1 cellular context compared by ENCODE assay signal in the genomic region with DNA sequence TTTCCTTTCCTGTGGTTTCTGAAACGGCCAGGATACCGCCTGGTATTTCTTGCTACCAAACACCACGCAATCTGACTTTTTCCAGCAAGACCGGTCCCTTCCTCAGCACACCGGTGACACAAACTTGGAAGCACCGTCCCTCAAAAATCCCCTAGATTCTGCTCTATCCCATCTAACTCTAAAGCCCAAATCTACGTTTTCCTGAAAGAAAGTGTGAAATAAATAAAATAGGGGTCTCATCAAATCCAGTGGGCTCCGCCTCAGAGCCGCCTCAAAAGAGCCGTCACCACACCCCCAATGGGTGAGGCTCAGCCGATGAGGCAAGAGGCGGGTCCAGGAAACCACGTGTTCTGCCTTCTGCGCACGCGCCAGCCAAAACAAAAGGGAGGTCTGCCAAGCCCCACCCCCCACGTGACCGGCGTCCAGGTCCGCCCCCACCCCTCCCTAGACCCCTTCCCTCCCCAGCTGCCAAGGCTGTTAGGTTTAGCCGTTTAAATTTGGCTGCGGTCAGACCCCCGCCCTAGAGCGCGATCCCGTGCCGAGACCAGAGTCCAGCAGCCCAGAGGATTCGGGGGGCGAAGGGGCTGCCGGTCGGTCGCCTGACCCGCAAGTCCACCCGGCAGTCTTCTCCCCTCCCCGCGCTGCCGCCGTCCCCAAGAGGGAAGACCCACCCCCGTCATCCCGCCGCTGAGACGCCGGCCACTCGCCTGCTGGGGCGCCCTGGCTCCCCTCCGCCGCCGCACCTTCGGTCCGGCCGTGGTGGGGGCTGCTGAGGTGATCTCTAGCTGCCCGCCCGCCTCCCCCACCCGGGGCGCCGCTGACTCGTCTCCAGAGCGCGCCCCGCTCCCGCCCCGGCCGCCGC.
TF ChIP-seq lines count a peak whose summit lies in the region.

No MANE protein-coding gene starts in this region.

TF ChIP-seq in HepG2, 621 proteins besides CTCF, POLR2A, EP300 and RAD21 (continued from another document and continues in another):
- TF ChIP-seq, protein P1, sequence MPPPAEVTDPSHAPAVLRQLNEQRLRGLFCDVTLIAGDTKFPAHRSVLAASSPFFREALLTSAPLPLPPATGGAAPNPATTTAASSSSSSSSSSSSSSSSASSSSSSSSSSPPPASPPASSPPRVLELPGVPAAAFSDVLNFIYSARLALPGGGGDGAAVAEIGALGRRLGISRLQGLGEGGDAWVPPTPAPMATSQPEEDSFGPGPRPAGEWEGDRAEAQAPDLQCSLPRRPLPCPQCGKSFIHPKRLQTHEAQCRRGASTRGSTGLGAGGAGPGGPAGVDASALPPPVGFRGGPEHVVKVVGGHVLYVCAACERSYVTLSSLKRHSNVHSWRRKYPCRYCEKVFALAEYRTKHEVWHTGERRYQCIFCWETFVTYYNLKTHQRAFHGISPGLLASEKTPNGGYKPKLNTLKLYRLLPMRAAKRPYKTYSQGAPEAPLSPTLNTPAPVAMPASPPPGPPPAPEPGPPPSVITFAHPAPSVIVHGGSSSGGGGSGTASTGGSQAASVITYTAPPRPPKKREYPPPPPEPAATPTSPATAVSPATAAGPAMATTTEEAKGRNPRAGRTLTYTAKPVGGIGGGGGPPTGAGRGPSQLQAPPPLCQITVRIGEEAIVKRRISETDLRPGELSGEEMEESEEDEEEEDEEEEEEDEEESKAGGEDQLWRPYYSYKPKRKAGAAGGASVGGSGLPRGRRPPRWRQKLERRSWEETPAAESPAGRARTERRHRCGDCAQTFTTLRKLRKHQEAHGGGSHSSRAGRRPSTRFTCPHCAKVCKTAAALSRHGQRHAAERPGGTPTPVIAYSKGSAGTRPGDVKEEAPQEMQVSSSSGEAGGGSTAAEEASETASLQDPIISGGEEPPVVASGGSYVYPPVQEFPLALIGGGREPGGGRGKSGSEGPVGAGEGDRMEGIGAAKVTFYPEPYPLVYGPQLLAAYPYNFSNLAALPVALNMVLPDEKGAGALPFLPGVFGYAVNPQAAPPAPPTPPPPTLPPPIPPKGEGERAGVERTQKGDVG (CRISPR knock-in tag; IDR thresholded peaks at IDR 0.05; ENCODE audit: borderline replicate concordance), result no peak
- TF ChIP-seq ZBTB14 (CRISPR knock-in tag; IDR thresholded peaks at IDR 0.05) (no peak), ZNF841 (CRISPR knock-in tag; IDR thresholded peaks at IDR 0.05; ENCODE audit: borderline replicate concordance) (no peak), HMGXB4 (CRISPR knock-in tag; IDR thresholded peaks at IDR 0.05; ENCODE audit: borderline replicate concordance in 1 of 2, low read depth in 1 of 2) (peak; percentile 47 to 70; a peak in 3 of 4 replicates), ZNF639 (CRISPR knock-in tag; conservative IDR thresholded peaks at IDR 0.05) (no peak; the same call in 1 of the 2 replicates), ZNF746 (CRISPR knock-in tag; IDR thresholded peaks at IDR 0.05) (0 out of 2 replicates have a peak, but pooled peaks have one; percentile 34), ONECUT2 (CRISPR knock-in tag; IDR thresholded peaks at IDR 0.05) (no peak), SRY (CRISPR knock-in tag; IDR thresholded peaks at IDR 0.05) (peak; percentile 39; the same call in 1 of the 2 replicates), ESRRA (CRISPR knock-in tag; IDR thresholded peaks at IDR 0.05; ENCODE audit: low read depth) (0 out of 2 replicates have a peak, but pooled peaks have one; percentile 10), FOSL1 (CRISPR knock-in tag; IDR thresholded peaks at IDR 0.05; ENCODE audit: borderline replicate concordance) (no peak), THAP11 (CRISPR knock-in tag; IDR thresholded peaks at IDR 0.05) (peak; percentile 55; the same call in 1 of the 2 replicates), ZMYM3 (CRISPR knock-in tag; IDR thresholded peaks at IDR 0.05) (no peak), SMC3 (IDR thresholded peaks at IDR 0.05; ENCODE audit: low read length) (peak; percentile 19; the same call in 1 of the 2 replicates), ZBTB33 (CRISPR knock-in tag; IDR thresholded peaks at IDR 0.05) (no peak), RBM39 (IDR thresholded peaks at IDR 0.05; ENCODE audit: low read depth, low read length, poor library complexity, severe bottlenecking) (no peak), ELF3 (CRISPR knock-in tag; IDR thresholded peaks at IDR 0.05) (no peak; the same call in 1 of the 2 replicates), ZNF207 (IDR thresholded peaks at IDR 0.05; ENCODE audit: borderline replicate concordance) (no peak), PTBP1 (IDR thresholded peaks at IDR 0.05; ENCODE audit: low read depth, low read length, poor library complexity, severe bottlenecking) (no peak), ZNF660 (CRISPR knock-in tag; IDR thresholded peaks at IDR 0.05; ENCODE audit: borderline replicate concordance, low read depth) (no peak), HNRNPLL (IDR thresholded peaks at IDR 0.05; ENCODE audit: low read depth, low read length, poor library complexity, severe bottlenecking) (peak; percentile 20), ZZZ3 (CRISPR knock-in tag; IDR thresholded peaks at IDR 0.05; ENCODE audit: borderline replicate concordance) (no peak), ZBTB43 (CRISPR knock-in tag; conservative IDR thresholded peaks at IDR 0.05) (no peak), TBX2 (CRISPR knock-in tag; IDR thresholded peaks at IDR 0.05; ENCODE audit: borderline replicate concordance) (peak; percentile 46; the same call in 1 of the 2 replicates), AHDC1 (CRISPR knock-in tag; IDR thresholded peaks at IDR 0.05; ENCODE audit: borderline replicate concordance) (no peak)
- TF ChIP-seq, protein P2, sequence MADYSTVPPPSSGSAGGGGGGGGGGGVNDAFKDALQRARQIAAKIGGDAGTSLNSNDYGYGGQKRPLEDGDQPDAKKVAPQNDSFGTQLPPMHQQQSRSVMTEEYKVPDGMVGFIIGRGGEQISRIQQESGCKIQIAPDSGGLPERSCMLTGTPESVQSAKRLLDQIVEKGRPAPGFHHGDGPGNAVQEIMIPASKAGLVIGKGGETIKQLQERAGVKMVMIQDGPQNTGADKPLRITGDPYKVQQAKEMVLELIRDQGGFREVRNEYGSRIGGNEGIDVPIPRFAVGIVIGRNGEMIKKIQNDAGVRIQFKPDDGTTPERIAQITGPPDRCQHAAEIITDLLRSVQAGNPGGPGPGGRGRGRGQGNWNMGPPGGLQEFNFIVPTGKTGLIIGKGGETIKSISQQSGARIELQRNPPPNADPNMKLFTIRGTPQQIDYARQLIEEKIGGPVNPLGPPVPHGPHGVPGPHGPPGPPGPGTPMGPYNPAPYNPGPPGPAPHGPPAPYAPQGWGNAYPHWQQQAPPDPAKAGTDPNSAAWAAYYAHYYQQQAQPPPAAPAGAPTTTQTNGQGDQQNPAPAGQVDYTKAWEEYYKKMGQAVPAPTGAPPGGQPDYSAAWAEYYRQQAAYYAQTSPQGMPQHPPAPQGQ (CRISPR knock-in tag; IDR thresholded peaks at IDR 0.05; ENCODE audit: borderline replicate concordance), result no peak
- TF ChIP-seq, protein P3, sequence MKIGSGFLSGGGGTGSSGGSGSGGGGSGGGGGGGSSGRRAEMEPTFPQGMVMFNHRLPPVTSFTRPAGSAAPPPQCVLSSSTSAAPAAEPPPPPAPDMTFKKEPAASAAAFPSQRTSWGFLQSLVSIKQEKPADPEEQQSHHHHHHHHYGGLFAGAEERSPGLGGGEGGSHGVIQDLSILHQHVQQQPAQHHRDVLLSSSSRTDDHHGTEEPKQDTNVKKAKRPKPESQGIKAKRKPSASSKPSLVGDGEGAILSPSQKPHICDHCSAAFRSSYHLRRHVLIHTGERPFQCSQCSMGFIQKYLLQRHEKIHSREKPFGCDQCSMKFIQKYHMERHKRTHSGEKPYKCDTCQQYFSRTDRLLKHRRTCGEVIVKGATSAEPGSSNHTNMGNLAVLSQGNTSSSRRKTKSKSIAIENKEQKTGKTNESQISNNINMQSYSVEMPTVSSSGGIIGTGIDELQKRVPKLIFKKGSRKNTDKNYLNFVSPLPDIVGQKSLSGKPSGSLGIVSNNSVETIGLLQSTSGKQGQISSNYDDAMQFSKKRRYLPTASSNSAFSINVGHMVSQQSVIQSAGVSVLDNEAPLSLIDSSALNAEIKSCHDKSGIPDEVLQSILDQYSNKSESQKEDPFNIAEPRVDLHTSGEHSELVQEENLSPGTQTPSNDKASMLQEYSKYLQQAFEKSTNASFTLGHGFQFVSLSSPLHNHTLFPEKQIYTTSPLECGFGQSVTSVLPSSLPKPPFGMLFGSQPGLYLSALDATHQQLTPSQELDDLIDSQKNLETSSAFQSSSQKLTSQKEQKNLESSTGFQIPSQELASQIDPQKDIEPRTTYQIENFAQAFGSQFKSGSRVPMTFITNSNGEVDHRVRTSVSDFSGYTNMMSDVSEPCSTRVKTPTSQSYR (CRISPR knock-in tag; IDR thresholded peaks at IDR 0.05; ENCODE audit: borderline replicate concordance), result no peak; the same call in 1 of the 2 replicates
